ENCODE assay signal across 8 cellular contexts in the genomic region with DNA sequence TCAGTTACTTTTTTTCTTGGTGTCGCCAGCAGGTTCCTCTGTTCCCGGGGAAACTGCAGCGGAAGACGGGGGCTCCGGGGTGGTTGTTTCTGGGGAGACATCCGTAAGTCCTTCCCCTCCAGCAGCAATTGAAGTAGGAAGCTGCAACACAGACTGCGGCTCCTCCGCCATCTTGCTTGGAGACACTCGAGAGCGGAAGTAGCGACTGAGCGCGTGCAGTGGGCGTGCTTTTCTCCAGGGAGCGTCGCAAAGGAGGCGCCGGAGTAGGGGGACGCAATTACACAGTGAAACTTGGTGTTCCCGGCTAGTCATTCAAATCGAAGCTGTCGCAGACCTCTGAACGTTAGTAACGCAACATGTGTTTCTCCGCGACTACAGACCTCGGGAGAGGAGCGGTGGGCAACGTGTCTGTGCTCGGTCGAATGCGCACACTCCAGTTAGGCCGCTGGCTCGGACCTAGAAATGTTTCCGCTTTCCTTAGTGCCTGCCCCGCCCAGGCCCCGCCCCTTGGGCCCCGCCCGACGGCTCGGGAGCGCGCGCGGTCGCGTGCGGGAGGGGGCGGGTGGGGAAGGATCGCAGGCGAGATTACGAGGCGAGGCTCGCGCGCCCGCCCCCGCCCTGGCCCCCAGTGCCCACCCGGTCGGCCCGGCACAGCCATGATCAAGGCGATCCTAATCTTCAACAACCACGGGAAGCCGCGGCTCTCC. TPM values are rescaled to one million over a fixed set of nuclear protein-coding genes. Genes with fewer than 3 reads are reported as not detected.
DNase-seq lines count a peak whose midpoint lies in the region; ATAC-seq and TF ChIP-seq lines count a peak whose summit lies in the region.

A gene (plus strand): TSS at position 554 of the 707 bp plus-strand sequence. CDS start 103 bp downstream, at position 657.
A gene (minus strand): TSS at position 184 of the 707 bp plus-strand sequence. CDS start 13 bp downstream, at position 171.

- peaks cover 23% of the 10 kb centered on the region for H3K36me3 Mint-ChIP-seq in T-helper 1 cell treated with Interleukin-12 subunit alpha and Interleukin-12 subunit beta and Interleukin-4 antibody, amounts not matched to agents 30 μg/mL and 1 μg/mL, for 36 hours (ENCODE audit: low read depth)

- peak in 3 of 4 donors; percentile 79 to 93 (median 82) for TF ChIP-seq POLR2A in upper lobe of left lung (IDR thresholded peaks at IDR 0.05)

- peak in 1 of 6 experiments; percentile 11 for TF ChIP-seq CTCF in upper lobe of left lung (IDR thresholded peaks at IDR 0.05)

- no peaks in the 10 kb centered on the region for H3K27me3 ChIP-seq in upper lobe of left lung

- H3K4me1 ChIP-seq in upper lobe of left lung, result peaks cover 45 to 58% (median 46%) of the 10 kb centered on the region in 4 donors

- TF ChIP-seq EP300 in upper lobe of left lung (IDR thresholded peaks at IDR 0.05), result peak in 1 of 4 donors; percentile 19

- peak within 1 kb of the TSS; percentile 96 for H3K4me3 Mint-ChIP-seq in T-helper 1 cell treated with Interleukin-12 subunit alpha and Interleukin-12 subunit beta and Interleukin-4 antibody, amounts not matched to agents 30 μg/mL and 1 μg/mL, for 36 hours

- peak within 1 kb of the TSS; percentile 99 for H3K27ac Mint-ChIP-seq in T-helper 1 cell treated with Interleukin-12 subunit alpha and Interleukin-12 subunit beta and Interleukin-4 antibody, amounts not matched to agents 30 μg/mL and 1 μg/mL, for 36 hours

- peaks cover under 1 to 11% (median 9%) of the 10 kb centered on the region in 4 donors for H3K36me3 ChIP-seq in upper lobe of left lung

- H3K4me1 Mint-ChIP-seq in T-helper 1 cell treated with Interleukin-12 subunit alpha and Interleukin-12 subunit beta and Interleukin-4 antibody, amounts not matched to agents 30 μg/mL and 1 μg/mL, for 36 hours (ENCODE audit: low read depth), result peaks cover 43% of the 10 kb centered on the region

- no peaks in the 10 kb centered on the region for H3K9me3 ChIP-seq in upper lobe of left lung

- H3K4me3 ChIP-seq in upper lobe of left lung, result peak within 1 kb of the TSS; percentile 77 to 93 (median 80)

- DNase-seq in NCI-H1694 treated with DMSO at 0.1 percent for 48 hours (lab: John Stamatoyannopoulos, UW) (peak; percentile 93), amniotic stem cell (lab: John Stamatoyannopoulos, UW) (peak; percentile 81), left cardiac atrium (peak; percentile 93), posterior vena cava (ENCODE audit: low spot score) (peak; percentile 96), upper lobe of left lung (peak; percentile 92 to 99)

- intact Hi-C loops in left cardiac atrium (cut with DNase I), result no loop called here
- intact Hi-C loops in posterior vena cava (cut with DNase I), result no loop called here

- peak within 1 kb of the TSS; percentile 84 to 96 (median 94) for H3K27ac ChIP-seq in upper lobe of left lung

- peak; percentile 65 for ATAC-seq in GM18499 (IDR thresholded peaks at IDR 0.05; ENCODE audit: insufficient read depth, unreplicated experiment)
- ATAC-seq in HG02938 (IDR thresholded peaks at IDR 0.05; ENCODE audit: unreplicated experiment), result peak; percentile 87
- peak; percentile 95 to 98 for ATAC-seq in left cardiac atrium
- peak; percentile 98 for ATAC-seq in upper lobe of left lung (ENCODE audit: low FRiP score in 2 of 2)

- H3K9me3 Mint-ChIP-seq in T-helper 1 cell treated with Interleukin-12 subunit alpha and Interleukin-12 subunit beta and Interleukin-4 antibody, amounts not matched to agents 30 μg/mL and 1 μg/mL, for 36 hours, result no peaks in the 10 kb centered on the region

- WGBS in upper lobe of left lung, 2 donors, result 14 to 27% methylated on average over 40 to 52 of the region's 65 CpGs

- H3K27me3 Mint-ChIP-seq in T-helper 1 cell treated with Interleukin-12 subunit alpha and Interleukin-12 subunit beta and Interleukin-4 antibody, amounts not matched to agents 30 μg/mL and 1 μg/mL, for 36 hours (ENCODE audit: low read depth), result no peaks in the 10 kb centered on the region

RNA-seq across cellular contexts. Expression of the first gene that starts in this region (rescaled TPM):
- total RNA-seq in left cardiac atrium, result 10 to 100 TPM; 64.3 to 76.8 TPM
- 10 to 100 TPM; 91.0 to 92.1 TPM for total RNA-seq in posterior vena cava
- 10 to 100 TPM in 5 of 6 donors, 1 to 10 TPM in 1; 8.9 to 81.1 (median 46.5) TPM for total RNA-seq in upper lobe of left lung

RNA-seq across cellular contexts. Expression of the second gene that starts in this region (rescaled TPM):
- 10 to 100 TPM; 26.4 to 31.8 TPM for total RNA-seq in left cardiac atrium
- 10 to 100 TPM; 41.2 to 42.0 TPM for total RNA-seq in posterior vena cava
- 10 to 100 TPM; 28.3 to 63.0 (median 33.0) TPM for total RNA-seq in upper lobe of left lung

Comparison
In these comparisons a context has a peak if more than half of its experiments do, and no peak if none do; other contexts are left out.
1. Peak in every context shown above with its lines: DNase-seq, ATAC-seq, H3K4me3 ChIP-seq and H3K27ac ChIP-seq.